Comparison of ENCODE assay signal across 20 cellular contexts in the genomic region with DNA sequence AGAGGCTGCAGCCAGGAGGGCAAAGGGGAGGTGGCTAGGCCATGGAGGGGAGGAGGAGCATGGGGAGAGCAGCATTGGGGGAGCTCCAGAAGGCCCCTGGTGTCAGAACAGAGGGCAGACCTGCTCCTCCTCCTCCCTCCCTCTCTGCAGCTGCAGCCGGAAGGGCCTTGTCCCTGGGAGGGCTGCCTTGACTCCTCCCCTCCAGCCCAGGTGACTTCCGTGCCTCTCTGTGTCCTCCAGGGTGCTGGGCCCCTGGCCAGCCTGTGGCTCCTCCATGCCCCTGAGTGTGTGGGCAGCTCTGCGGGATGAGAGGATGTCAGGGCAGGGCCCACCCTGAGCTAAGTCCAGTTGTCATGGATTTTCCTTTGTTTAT.
A peak's percentile ranks its signal among the peaks of the same experiment; 100 is the strongest.
DNase-seq lines count a peak whose midpoint lies in the region; ATAC-seq, FAIRE-seq and TF ChIP-seq lines count a peak whose summit lies in the region.
"Had no signal": no experiment of that assay in that cellular context is flagged by ENCODE, and none has a peak within 500 bp of the region (broad histone marks: within the 10 kb centered on the region; RNA-seq: fewer than 3 reads in every experiment).

No MANE protein-coding gene starts in this region.

- H3K4me3 ChIP-seq in K562 (no peak overlapping the region), neural progenitor cell (no peak overlapping the region)
- H3K4me3 ChIP-seq in naive thymus-derived CD4-positive, alpha-beta T cell (ENCODE audit: low read length) = no peak overlapping the region
- H3K4me3 ChIP-seq: lower lobe of right lung, pancreas, right lobe of liver had no signal

- ATAC-seq in K562 (peak; percentile 67), HG03354 (IDR thresholded peaks at IDR 0.05; ENCODE audit: poor library complexity, severe bottlenecking, unreplicated experiment) (no peak)
- no peak for ATAC-seq in naive thymus-derived CD4-positive, alpha-beta T cell
- ATAC-seq: lower lobe of right lung had no signal

- H3K27ac Mint-ChIP-seq in neural progenitor cell = no peak overlapping the region
- H3K27ac Mint-ChIP-seq in naive thymus-derived CD4-positive, alpha-beta T cell = no peak overlapping the region
- H3K27ac Mint-ChIP-seq: HFFc6; immature natural killer cell; stimulated activated naive CD8-positive, alpha-beta T cell treated with anti-CD3 and anti-CD28 coated beads, Interleukin-15, Interleukin-2, amounts not matched to agents 100 ng/mL and 50 ng/mL, for 24 hours had no signal

- BruUV-seq in K562 (replicated peaks; lab: Mats Ljungman, UMichigan) = no TSS peak

- intact Hi-C loops in K562 (cut with micrococcal nuclease) = no loop called here
- intact Hi-C loops in naive thymus-derived CD4-positive, alpha-beta T cell (cut with micrococcal nuclease) = no loop called here

- peaks cover 18% of the 10 kb centered on the region for H3K27me3 Mint-ChIP-seq in neural progenitor cell (ENCODE audit: insufficient read depth, low read depth)
- H3K27me3 Mint-ChIP-seq in naive thymus-derived CD4-positive, alpha-beta T cell = peaks cover 5 to 25% (median 14%) of the 10 kb centered on the region in 5 donors

- H4K20me1 ChIP-seq in K562 (replicated peaks; ENCODE audit: control insufficient read depth, insufficient read depth, low read length) = no peaks in the 10 kb centered on the region
- H4K20me1 ChIP-seq in neural progenitor cell (ENCODE audit: low read depth) = no peaks in the 10 kb centered on the region

- POLR2A ChIA-PET in K562 (lab: Yijun Ruan, JAX) = no interaction called here
- POLR2A ChIA-PET in naive thymus-derived CD4-positive, alpha-beta T cell (lab: Charles Lee) = no interaction called here

- H3K4me3 Mint-ChIP-seq in neural progenitor cell = no peak overlapping the region
- no peak overlapping the region for H3K4me3 Mint-ChIP-seq in naive thymus-derived CD4-positive, alpha-beta T cell
- H3K4me3 Mint-ChIP-seq: CD4-positive, alpha-beta memory T cell; central memory CD8-positive, alpha-beta T cell; HFFc6; immature natural killer cell; stimulated activated naive CD8-positive, alpha-beta T cell treated with anti-CD3 and anti-CD28 coated beads, Interleukin-15, Interleukin-2, amounts not matched to agents 100 ng/mL and 50 ng/mL, for 24 hours had no signal

- TF ChIP-seq CTCF in K562 (IDR thresholded peaks at IDR 0.05 in 2 of 3, conservative IDR thresholded peaks at IDR 0.05 in 1 of 3; ENCODE audit: insufficient read depth in 2 of 3, low read depth in 1 of 3, low read length in 3 of 3) (no peak), neural progenitor cell (IDR thresholded peaks at IDR 0.05) (no peak)

- TF ChIP-seq POLR2A in K562 (conservative IDR thresholded peaks at IDR 0.05) = no peak

- DNase-seq in SHP77 (lab: John Stamatoyannopoulos, UW) (peak; percentile 44 to 67), SHP77 treated with DMSO at 0.1 percent for 48 hours (lab: John Stamatoyannopoulos, UW) (no peak), NCI-H1436 treated with DMSO at 0.1 percent for 48 hours (lab: John Stamatoyannopoulos, UW) (peak; percentile 40), K562 (ENCODE audit: extremely low read depth in 1 of 4, low spot score in 3 of 4) (peak; percentile 35 to 43 (median 40)), neural progenitor cell (ENCODE audit: low spot score) (peak; percentile 50), NCI-H1092 (lab: John Stamatoyannopoulos, UW) (no peak)
- no peak for DNase-seq in naive thymus-derived CD4-positive, alpha-beta T cell
- DNase-seq: activated CD4-positive, alpha-beta T cell treated with anti-CD3 and anti-CD28 coated beads for 48 hours; activated gamma-delta T cell treated with Interleukin-2 at 50 U/mL for 16 hours; CD4-positive, alpha-beta memory T cell; effector CD4-positive, alpha-beta T cell; HFFc6; immature natural killer cell; lower lobe of right lung; right lobe of liver; SW 1271 had no signal

- H3K4me1 ChIP-seq in K562 (replicated peaks in 1 of 2; ENCODE audit: control insufficient read depth in 2 of 2, insufficient read depth in 2 of 2, low read length in 2 of 2) (peaks cover 8 to 36% of the 10 kb centered on the region in 2 experiments; a peak in 3 of 5 replicates), neural progenitor cell (peaks cover 40% of the 10 kb centered on the region)
- peaks cover 0 to 4% of the 10 kb centered on the region in 2 donors for H3K4me1 ChIP-seq in naive thymus-derived CD4-positive, alpha-beta T cell (ENCODE audit: control insufficient read depth in 2 of 2, insufficient read depth in 2 of 2, low read length in 2 of 2)
- H3K4me1 ChIP-seq: pancreas had no signal

- H3K9ac ChIP-seq in K562 (ENCODE audit: insufficient read depth in 1 of 2, low read depth in 2 of 2, low read length in 2 of 2) (no peak overlapping the region), neural progenitor cell (no peak overlapping the region)

- no peak overlapping the region for H3K4me2 ChIP-seq in K562 (ENCODE audit: insufficient read depth, low read length)
- H3K4me2 ChIP-seq in neural progenitor cell = no peak overlapping the region

- CTCF ChIA-PET in K562 (lab: Yijun Ruan, JAX; ENCODE audit: low intra/inter-chr PET ratio) = no interaction called here
- CTCF ChIA-PET in naive thymus-derived CD4-positive, alpha-beta T cell (lab: Charles Lee) = interaction anchor here (1.6 kb wide), 1 partner anchor 12 kb away, joined by 8 read pairs; no protein-coding TSS in a partner anchor

- peaks cover 41% of the 10 kb centered on the region for H3K4me1 Mint-ChIP-seq in neural progenitor cell
- peaks cover 0 to 6% (median 3%) of the 10 kb centered on the region in 7 donors for H3K4me1 Mint-ChIP-seq in naive thymus-derived CD4-positive, alpha-beta T cell

- H3K9me3 ChIP-seq in K562 (replicated peaks; ENCODE audit: control insufficient read depth, insufficient read depth, low read depth, low read length) (no peaks in the 10 kb centered on the region), neural progenitor cell (ENCODE audit: low read depth) (no peaks in the 10 kb centered on the region)
- H3K9me3 ChIP-seq in naive thymus-derived CD4-positive, alpha-beta T cell (ENCODE audit: control insufficient read depth in 2 of 3, low read length in 3 of 3) = no peaks in the 10 kb centered on the region
- H3K9me3 ChIP-seq: lower lobe of right lung, pancreas, right lobe of liver had no signal

- WGBS in K562 (ENCODE audit: insufficient coverage, low coverage, missing lambda C conversion rate) = 8% methylated on average over 2 of the region's 3 CpGs

- H3K27me3 ChIP-seq in K562 (ENCODE audit: control insufficient read depth in 2 of 2, insufficient read depth in 2 of 2, low read length in 2 of 2) = no peaks in the 10 kb centered on the region
- H3K27me3 ChIP-seq in neural progenitor cell = no peaks in the 10 kb centered on the region
- H3K27me3 ChIP-seq in naive thymus-derived CD4-positive, alpha-beta T cell (ENCODE audit: control insufficient read depth in 2 of 2, insufficient read depth in 2 of 2, low read length in 2 of 2) = no peaks in the 10 kb centered on the region
- H3K27me3 ChIP-seq: pancreas, right lobe of liver had no signal

- H2AFZ ChIP-seq in K562 (ENCODE audit: low read depth, low read length) = no peak overlapping the region; the same call in 1 of the 2 replicates
- no peak overlapping the region for H2AFZ ChIP-seq in neural progenitor cell (replicated peaks)

- H3K79me2 ChIP-seq in K562 (ENCODE audit: control insufficient read depth, insufficient read depth, low read length) (no peaks in the 10 kb centered on the region), neural progenitor cell (ENCODE audit: low read depth) (no peaks in the 10 kb centered on the region)

- in situ Hi-C loops in K562 (cut with MboI) = no loop called here

- no peak for FAIRE-seq in K562 (lab: Jason Lieb, UNC)
- FAIRE-seq: pancreas had no signal

- TF ChIP-seq EP300 in K562 (IDR thresholded peaks at IDR 0.05; ENCODE audit: low read length) = no peak

- no peaks in the 10 kb centered on the region for H3K36me3 Mint-ChIP-seq in neural progenitor cell
- H3K36me3 Mint-ChIP-seq in naive thymus-derived CD4-positive, alpha-beta T cell = no peaks in the 10 kb centered on the region
- H3K36me3 Mint-ChIP-seq: CD4-positive, alpha-beta memory T cell; immature natural killer cell had no signal

- no peaks in the 10 kb centered on the region for H3K9me3 Mint-ChIP-seq in neural progenitor cell
- H3K9me3 Mint-ChIP-seq in naive thymus-derived CD4-positive, alpha-beta T cell = no peaks in the 10 kb centered on the region
- H3K9me3 Mint-ChIP-seq: CD4-positive, alpha-beta memory T cell; central memory CD8-positive, alpha-beta T cell; HFFc6; immature natural killer cell; stimulated activated naive CD8-positive, alpha-beta T cell treated with anti-CD3 and anti-CD28 coated beads, Interleukin-15, Interleukin-2, amounts not matched to agents 100 ng/mL and 50 ng/mL, for 24 hours had no signal

- H3K36me3 ChIP-seq in K562 (ENCODE audit: control insufficient read depth, insufficient read depth, low read length) = no peaks in the 10 kb centered on the region
- no peaks in the 10 kb centered on the region for H3K36me3 ChIP-seq in neural progenitor cell
- H3K36me3 ChIP-seq in naive thymus-derived CD4-positive, alpha-beta T cell (ENCODE audit: control insufficient read depth in 2 of 3, insufficient read depth in 3 of 3, low read length in 3 of 3) = no peaks in the 10 kb centered on the region
- H3K36me3 ChIP-seq: lower lobe of right lung, pancreas, right lobe of liver had no signal

- no peak for TF ChIP-seq RAD21 in K562 (CRISPR knock-in tag; conservative IDR thresholded peaks at IDR 0.05 in 1 of 2, IDR thresholded peaks at IDR 0.05 in 1 of 2)

- peaks cover 30% of the 10 kb centered on the region for H3F3A ChIP-seq in neural progenitor cell (ENCODE audit: low read depth)

- H3K27ac ChIP-seq in K562 (ENCODE audit: extremely low read depth, low read depth, low read length) (no peak overlapping the region), neural progenitor cell (no peak overlapping the region)
- no peak overlapping the region for H3K27ac ChIP-seq in naive thymus-derived CD4-positive, alpha-beta T cell (ENCODE audit: low read depth, low read length)
- H3K27ac ChIP-seq: lower lobe of right lung, pancreas had no signal

- no peaks in the 10 kb centered on the region for H3K9me1 ChIP-seq in K562 (ENCODE audit: control insufficient read depth, insufficient read depth, low read length)

TF ChIP-seq in K562, 482 proteins besides CTCF, POLR2A, EP300 and RAD21 (continues in another document):
- TF ChIP-seq ZBTB1 (CRISPR knock-in tag; IDR thresholded peaks at IDR 0.05; ENCODE audit: borderline replicate concordance, low read depth) (no peak), ZNF785 (CRISPR knock-in tag; IDR thresholded peaks at IDR 0.05) (no peak), NFE2 (IDR thresholded peaks at IDR 0.05; ENCODE audit: low read depth) (no peak)

Comparison
In these comparisons a context has a peak if more than half of its experiments do, and no peak if none do; other contexts are left out.
1. DNase-seq: peak in SHP77 (2 of 2), NCI-H1436 treated with DMSO at 0.1 percent for 48 hours (single experiment), K562 (4 of 4) and neural progenitor cell (single experiment); none in SHP77 treated with DMSO at 0.1 percent for 48 hours (single experiment), NCI-H1092 (single experiment) and naive thymus-derived CD4-positive, alpha-beta T cell (0 of 9).